ENCODE assay signal across 8 cellular contexts in the genomic region with DNA sequence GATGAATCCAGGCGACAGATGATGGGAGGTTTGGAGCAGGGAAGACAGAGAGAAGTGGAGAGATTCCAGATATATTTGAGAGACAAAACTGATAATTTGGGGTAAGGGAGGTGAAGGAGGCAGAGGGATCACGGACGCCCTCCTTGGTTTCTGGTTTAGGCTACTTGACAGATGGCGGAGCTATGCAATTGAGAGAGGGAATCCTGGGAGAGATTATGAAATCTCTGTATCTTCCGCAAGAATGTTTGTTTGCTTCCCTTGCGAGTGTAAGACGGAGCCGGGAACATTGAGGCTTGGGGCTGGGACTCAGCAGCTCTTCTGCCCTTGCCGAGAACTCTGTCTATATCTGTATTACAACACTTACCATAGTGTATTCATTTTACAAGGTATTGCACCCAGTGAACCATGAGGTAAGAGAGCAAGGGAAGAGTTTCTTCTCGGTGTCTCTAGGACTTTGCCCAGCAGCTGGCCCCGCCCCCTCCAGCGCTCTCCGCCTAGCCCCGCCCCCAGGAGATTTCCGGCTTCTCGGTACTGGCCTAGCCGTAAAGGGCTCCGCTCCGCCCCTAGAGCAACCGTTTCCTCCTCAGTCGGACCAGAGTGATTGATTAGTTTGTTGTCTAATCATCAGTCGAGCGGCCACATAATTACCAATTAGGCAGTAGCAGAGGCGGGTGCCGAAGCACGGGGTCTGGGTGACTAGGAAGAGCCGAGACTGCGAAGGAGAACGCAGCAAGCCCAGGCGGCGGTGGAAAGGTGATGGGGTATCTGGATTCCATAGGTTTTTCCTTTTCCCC. TPM values are rescaled to one million over a fixed set of nuclear protein-coding genes. Genes with fewer than 3 reads are reported as not detected.
DNase-seq lines count a peak whose midpoint lies in the region; ATAC-seq and TF ChIP-seq lines count a peak whose summit lies in the region.

A gene with protein sequence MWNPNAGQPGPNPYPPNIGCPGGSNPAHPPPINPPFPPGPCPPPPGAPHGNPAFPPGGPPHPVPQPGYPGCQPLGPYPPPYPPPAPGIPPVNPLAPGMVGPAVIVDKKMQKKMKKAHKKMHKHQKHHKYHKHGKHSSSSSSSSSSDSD (plus strand): TSS at position 695 of the 794 bp plus-strand sequence. CDS start 981 bp downstream, outside the sequence.

- H3K4me1 ChIP-seq in mucosa of descending colon (ENCODE audit: low read depth), result peaks cover 26% of the 10 kb centered on the region

- peak within 1 kb of the TSS; percentile 99 for H3K4me3 ChIP-seq in epithelial cell of esophagus (ENCODE audit: low read length)
- peak within 1 kb of the TSS; percentile 47 for H3K4me3 ChIP-seq in mucosa of descending colon

- no peaks in the 10 kb centered on the region for H3K9me3 ChIP-seq in mucosa of descending colon

- peaks cover 15 to 25% (median 24%) of the 10 kb centered on the region in 3 donors for H3K4me1 Mint-ChIP-seq in IgD-negative memory B cell

- no peaks in the 10 kb centered on the region for H3K9me3 Mint-ChIP-seq in IgD-negative memory B cell

- TF ChIP-seq CTCF in epithelial cell of esophagus (IDR thresholded peaks at IDR 0.05; ENCODE audit: insufficient read depth, low read depth, low read length, missing control alignments) (no peak), mucosa of descending colon (IDR thresholded peaks at IDR 0.05) (peak; percentile 9)

- peak; percentile 99 for DNase-seq in DMS114 treated with DMSO at 0.1 percent for 48 hours (lab: John Stamatoyannopoulos, UW; ENCODE audit: unreplicated experiment)
- DNase-seq in OCI-M2 (lab: John Stamatoyannopoulos, UW; ENCODE audit: unreplicated experiment), result peak; percentile 95
- DNase-seq in activated T-cell treated with anti-CD3 and anti-CD28 coated beads for 4 hours, result peak; percentile 98
- peak; percentile 100 for DNase-seq in epithelial cell of esophagus (ENCODE audit: low read depth)
- peak; percentile 99 for DNase-seq in mucosa of descending colon
- DNase-seq in stimulated activated CD8-positive, alpha-beta memory T cell treated with anti-CD3 and anti-CD28 coated beads, Interleukin-4, amount 100 ng/mL, for 24 hours (ENCODE audit: low read depth), result peak; percentile 98

- intact Hi-C loops in mucosa of descending colon (cut with DNase I, micrococcal nuclease), result no loop called here

- H3K27me3 Mint-ChIP-seq in IgD-negative memory B cell, result no peaks in the 10 kb centered on the region

- ATAC-seq in GM21529 (IDR thresholded peaks at IDR 0.05; ENCODE audit: unreplicated experiment), result peak; percentile 99
- peak; percentile 95 for ATAC-seq in mucosa of descending colon

- H3K36me3 ChIP-seq in mucosa of descending colon (ENCODE audit: low read depth), result peaks cover 3% of the 10 kb centered on the region

- peak within 1 kb of the TSS; percentile 90 to 100 (median 98) for H3K4me3 Mint-ChIP-seq in IgD-negative memory B cell

- no peaks in the 10 kb centered on the region for H3K36me3 Mint-ChIP-seq in IgD-negative memory B cell

- peak within 1 kb of the TSS; percentile 66 to 94 (median 93) for H3K27ac Mint-ChIP-seq in IgD-negative memory B cell

RNA-seq across cellular contexts. Expression of the gene that starts here (rescaled TPM):
- 689 TPM for polyA plus RNA-seq in IgD-negative memory B cell
- 100 to 1,000 TPM; 283 to 581 (median 528) TPM for total RNA-seq in mucosa of descending colon

Comparison
In these comparisons a context has a peak if more than half of its experiments do, and no peak if none do; other contexts are left out.
1. Peak in every context shown above with its lines: DNase-seq, ATAC-seq and H3K4me3 ChIP-seq.